1 cellular context compared by ENCODE assay signal in the genomic region with DNA sequence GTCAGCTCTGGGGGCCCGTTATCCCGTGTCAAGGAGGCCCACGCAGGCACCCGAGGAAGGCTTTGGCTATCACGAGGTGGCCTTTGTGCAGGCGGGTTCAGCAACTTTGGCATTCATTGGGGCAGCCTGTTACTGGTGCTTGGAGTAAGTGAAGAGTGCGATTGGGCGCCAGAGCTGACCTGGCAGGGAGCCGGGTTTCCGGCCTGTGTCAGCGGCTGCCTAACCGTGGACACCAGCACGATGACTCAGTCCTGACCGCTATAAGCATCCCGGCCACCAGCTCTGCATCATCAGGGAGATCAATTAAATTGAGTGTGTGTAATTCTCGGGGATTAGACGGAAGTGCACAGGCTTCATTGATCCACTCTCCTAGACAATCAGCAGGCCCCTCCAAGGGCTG.
TF ChIP-seq lines count a peak whose summit lies in the region.

No MANE protein-coding gene starts in this region.

TF ChIP-seq in H1, 55 proteins besides CTCF, POLR2A, EP300 and RAD21 (continued from another document):
- TF ChIP-seq RNF2 (IDR thresholded peaks at IDR 0.05; ENCODE audit: borderline replicate concordance, low read depth, low read length, missing control alignments, poor library complexity, severe bottlenecking) (no peak), CBX5 (IDR thresholded peaks at IDR 0.05; ENCODE audit: low read depth, low read length) (no peak), JUND (IDR thresholded peaks at IDR 0.05; ENCODE audit: low read length) (no peak)
